ENCODE assay signal across 10 cellular contexts in genomic region chr4:37628977-37629609, GRCh38. TPM values are rescaled to one million over a fixed set of nuclear protein-coding genes. Genes with fewer than 3 reads are reported as not detected.
DNase-seq lines count a peak whose midpoint lies in the region; ATAC-seq and TF ChIP-seq lines count a peak whose summit lies in the region.
"Had no signal": no experiment of that assay in that cellular context is flagged by ENCODE, and none has a peak within 500 bp of the region (broad histone marks: within the 10 kb centered on the region; RNA-seq: fewer than 3 reads in every experiment).

No MANE protein-coding gene starts in this region.

- CTCF ChIA-PET in activated CD4-positive, alpha-beta memory T cell treated with anti-CD3 and anti-CD28 coated beads for 36 hours (lab: Charles Lee), result no interaction called here

- DNase-seq in CD1c-positive myeloid dendritic cell (ENCODE audit: extremely low spot score) (peak; percentile 33), MV-4-11 (lab: John Stamatoyannopoulos, UW) (peak; percentile 42), cerebellum (ENCODE audit: low spot score) (peak; percentile 17), mucosa of descending colon (peak in 1 of 3 donors; percentile 21), NCI-H748 treated with DMSO at 0.1 percent for 48 hours (lab: John Stamatoyannopoulos, UW) (no peak), NCI-H526 treated with DMSO at 0.1 percent for 48 hours (lab: John Stamatoyannopoulos, UW) (no peak)
- no peak for DNase-seq in activated CD4-positive, alpha-beta memory T cell treated with anti-CD3 and anti-CD28 coated beads for 36 hours
- DNase-seq: effector memory CD4-positive, alpha-beta T cell; naive B cell had no signal

- H3K4me3 ChIP-seq in mucosa of descending colon, result no peak overlapping the region

- intact Hi-C loops in mucosa of descending colon (cut with DNase I, micrococcal nuclease), result no loop called here
- intact Hi-C loops in activated CD4-positive, alpha-beta memory T cell treated with anti-CD3 and anti-CD28 coated beads for 36 hours (cut with micrococcal nuclease), result no loop called here

- no peak overlapping the region for H3K4me3 Mint-ChIP-seq in activated CD4-positive, alpha-beta memory T cell treated with anti-CD3 and anti-CD28 coated beads for 36 hours
- H3K4me3 Mint-ChIP-seq: naive B cell had no signal

- POLR2A ChIA-PET in activated CD4-positive, alpha-beta memory T cell treated with anti-CD3 and anti-CD28 coated beads for 36 hours (lab: Charles Lee), result no interaction called here

- H3K36me3 Mint-ChIP-seq in activated CD4-positive, alpha-beta memory T cell treated with anti-CD3 and anti-CD28 coated beads for 36 hours, result peaks cover 32% of the 10 kb centered on the region

- H3K27ac Mint-ChIP-seq in activated CD4-positive, alpha-beta memory T cell treated with anti-CD3 and anti-CD28 coated beads for 36 hours, result no peak overlapping the region

- no peaks in the 10 kb centered on the region for H3K9me3 Mint-ChIP-seq in activated CD4-positive, alpha-beta memory T cell treated with anti-CD3 and anti-CD28 coated beads for 36 hours

- no peaks in the 10 kb centered on the region for H3K36me3 ChIP-seq in mucosa of descending colon (ENCODE audit: low read depth)

- ATAC-seq in mucosa of descending colon (peak; percentile 63), HG03565 (IDR thresholded peaks at IDR 0.05; ENCODE audit: unreplicated experiment) (no peak)

- no peaks in the 10 kb centered on the region for H3K27me3 Mint-ChIP-seq in activated CD4-positive, alpha-beta memory T cell treated with anti-CD3 and anti-CD28 coated beads for 36 hours
- H3K27me3 Mint-ChIP-seq: naive B cell had no signal

- H3K4me1 Mint-ChIP-seq in activated CD4-positive, alpha-beta memory T cell treated with anti-CD3 and anti-CD28 coated beads for 36 hours (ENCODE audit: low read depth), result no peaks in the 10 kb centered on the region
- H3K4me1 Mint-ChIP-seq: naive B cell had no signal

- no peaks in the 10 kb centered on the region for H3K9me3 ChIP-seq in mucosa of descending colon

- no peak for TF ChIP-seq CTCF in mucosa of descending colon (IDR thresholded peaks at IDR 0.05)

- H3K4me1 ChIP-seq in mucosa of descending colon (ENCODE audit: low read depth), result no peaks in the 10 kb centered on the region

RNA-seq across cellular contexts. Expression of gene RELL1, which starts 57.1 kb away (rescaled TPM):
- total RNA-seq in cerebellum (57.6 TPM), mucosa of descending colon (10 to 100 TPM; 50.5 to 75.2 (median 68.8) TPM)
- total RNA-seq in activated CD4-positive, alpha-beta memory T cell treated with anti-CD3 and anti-CD28 coated beads for 36 hours, result 10 to 100 TPM; 15.0 to 16.0 TPM

Comparison
In these comparisons a context has a peak if more than half of its experiments do, and no peak if none do; other contexts are left out.
1. DNase-seq: peak in CD1c-positive myeloid dendritic cell (single experiment), MV-4-11 (single experiment) and cerebellum (single experiment); none in NCI-H748 treated with DMSO at 0.1 percent for 48 hours (single experiment), NCI-H526 treated with DMSO at 0.1 percent for 48 hours (single experiment) and activated CD4-positive, alpha-beta memory T cell treated with anti-CD3 and anti-CD28 coated beads for 36 hours (single experiment).